Comparison of ENCODE assay signal across 8 cellular contexts in genomic region chr17:2239882-2240430, GRCh38.
A peak's percentile ranks its signal among the peaks of the same experiment; 100 is the strongest.
DNase-seq lines count a peak whose midpoint lies in the region; ATAC-seq and TF ChIP-seq lines count a peak whose summit lies in the region.

No MANE protein-coding gene starts in this region.

- H3K36me3 ChIP-seq in right lobe of liver, result peaks cover 0 to 11% (median 0%) of the 10 kb centered on the region in 4 donors

- H3K4me3 ChIP-seq in AG09309 (ENCODE audit: control insufficient read depth, low read depth, low read length) (no peak overlapping the region), right lobe of liver (no peak overlapping the region)

- no peaks in the 10 kb centered on the region for H3K27me3 ChIP-seq in right lobe of liver

- no peaks in the 10 kb centered on the region for H3K27me3 Mint-ChIP-seq in stimulated activated memory B cell treated with anti-CD40 and anti-IgM and Interleukin-4, amounts not matched to agents 10 μg/mL and 1 μg/mL and 100 μg/mL, for 72 hours

- H3K9me3 ChIP-seq in right lobe of liver, result no peaks in the 10 kb centered on the region

- peak overlapping the region; percentile 76 for H3K4me3 Mint-ChIP-seq in stimulated activated memory B cell treated with anti-CD40 and anti-IgM and Interleukin-4, amounts not matched to agents 10 μg/mL and 1 μg/mL and 100 μg/mL, for 72 hours

- ATAC-seq in HG03378 (IDR thresholded peaks at IDR 0.05; ENCODE audit: unreplicated experiment) (peak; percentile 65), right lobe of liver (no peak)
- peak; percentile 95 for ATAC-seq in stimulated activated memory B cell treated with anti-CD40 and anti-IgM and Interleukin-4, amounts not matched to agents 10 μg/mL and 1 μg/mL and 100 μg/mL, for 72 hours

- H3K27ac ChIP-seq in right lobe of liver, result no peak overlapping the region

- intact Hi-C loops in right lobe of liver (cut with DNase I), result loop anchor here (5.0 to 10.0 kb wide), 3 partner anchors 135 to 185 kb away; partner anchors contain the start of gene HIC1 (in 2 of the 2)

- DNase-seq in AG09309 (ENCODE audit: low read depth), result peak; percentile 53
- peak; percentile 55 for DNase-seq in GM19238 (ENCODE audit: insufficient read length, low spot score)
- DNase-seq in activated CD8-positive, alpha-beta memory T cell treated with anti-CD3 and anti-CD28 coated beads for 24 hours, result peak; percentile 65
- peak; percentile 54 for DNase-seq in glomerular endothelial cell (ENCODE audit: extremely low read depth, low read depth, low spot score)
- no peak for DNase-seq in right lobe of liver
- no peak for DNase-seq in foreskin melanocyte

- TF ChIP-seq CTCF in AG09309 (IDR thresholded peaks at IDR 0.05; ENCODE audit: control insufficient read depth, insufficient read depth, low read depth, low read length, missing control alignments) (no peak), right lobe of liver (IDR thresholded peaks at IDR 0.05) (no peak)

- TF ChIP-seq POLR2A in right lobe of liver (IDR thresholded peaks at IDR 0.05), result no peak

- peaks cover 33% of the 10 kb centered on the region for H3K36me3 Mint-ChIP-seq in stimulated activated memory B cell treated with anti-CD40 and anti-IgM and Interleukin-4, amounts not matched to agents 10 μg/mL and 1 μg/mL and 100 μg/mL, for 72 hours

- peaks cover 0 to 13% (median 1%) of the 10 kb centered on the region in 4 donors for H3K4me1 ChIP-seq in right lobe of liver

- H3K4me1 Mint-ChIP-seq in stimulated activated memory B cell treated with anti-CD40 and anti-IgM and Interleukin-4, amounts not matched to agents 10 μg/mL and 1 μg/mL and 100 μg/mL, for 72 hours, result peaks cover 36% of the 10 kb centered on the region

- no peaks in the 10 kb centered on the region for H3K9me3 Mint-ChIP-seq in stimulated activated memory B cell treated with anti-CD40 and anti-IgM and Interleukin-4, amounts not matched to agents 10 μg/mL and 1 μg/mL and 100 μg/mL, for 72 hours

- 100% methylated on average over 3 of the region's 10 CpGs for WGBS in right lobe of liver (ENCODE audit: insufficient coverage, low coverage, low lambda C conversion rate, missing lambda C conversion rate)

- H3K27ac Mint-ChIP-seq in stimulated activated memory B cell treated with anti-CD40 and anti-IgM and Interleukin-4, amounts not matched to agents 10 μg/mL and 1 μg/mL and 100 μg/mL, for 72 hours, result peak overlapping the region; percentile 84

Comparison
In these comparisons a context has a peak if more than half of its experiments do, and no peak if none do; other contexts are left out.
1. DNase-seq: peak in AG09309 (single experiment), GM19238 (single experiment), activated CD8-positive, alpha-beta memory T cell treated with anti-CD3 and anti-CD28 coated beads for 24 hours (single experiment) and glomerular endothelial cell (single experiment); none in right lobe of liver (0 of 3) and foreskin melanocyte (single experiment).
2. ATAC-seq: peak in HG03378 (single experiment) and stimulated activated memory B cell treated with anti-CD40 and anti-IgM and Interleukin-4, amounts not matched to agents 10 μg/mL and 1 μg/mL and 100 μg/mL, for 72 hours (single experiment); none in right lobe of liver (0 of 4).